ENCODE assay signal across 1 cellular context in the genomic region with DNA sequence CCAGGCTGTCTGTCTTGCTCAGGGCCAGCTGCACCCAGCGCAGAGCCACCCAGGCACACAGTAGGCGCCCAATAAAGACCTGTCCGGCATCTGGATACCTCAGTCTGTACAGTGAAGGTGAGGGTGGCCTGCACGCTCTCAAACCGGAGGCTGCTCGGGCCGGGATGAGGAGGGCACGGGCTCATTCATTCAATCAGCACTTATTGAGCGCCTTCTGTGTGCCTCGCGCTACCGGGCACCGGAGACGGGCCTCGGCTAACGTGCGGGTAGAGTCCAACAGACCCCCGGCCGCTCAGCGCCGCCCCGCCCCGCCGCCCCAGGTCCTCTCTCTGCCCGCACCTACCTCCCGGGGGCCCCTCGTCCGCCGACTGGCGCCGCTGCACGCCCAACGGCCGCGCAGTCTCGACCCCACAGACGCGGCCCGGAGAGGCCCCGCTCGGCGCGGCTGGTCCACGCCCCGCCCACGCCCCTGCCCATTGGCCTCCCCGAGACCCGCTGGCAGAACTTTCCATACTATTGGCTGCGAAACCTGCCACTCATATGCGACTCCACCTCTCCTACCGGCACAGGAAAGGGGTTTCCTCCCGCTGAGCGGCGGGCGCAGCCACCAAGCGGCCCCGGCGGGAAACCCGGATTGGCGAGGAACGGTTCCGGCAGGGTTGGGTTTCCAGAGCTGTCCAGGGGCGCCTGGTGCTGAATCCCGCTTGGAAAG.
TF ChIP-seq lines count a peak whose summit lies in the region.

Gene SLC39A3, minus strand, starts transcription at position 416 of the 712 bp plus-strand sequence. CDS start 2,760 bp downstream, outside the sequence.

TF ChIP-seq in K562, 482 proteins besides CTCF, POLR2A, EP300 and RAD21 (continued from another document and continues in another):
- TF ChIP-seq UBTF (IDR thresholded peaks at IDR 0.05; ENCODE audit: borderline replicate concordance in 1 of 2, low read depth in 2 of 2, low read length in 2 of 2) = peak in 1 of 2 experiments; percentile 59; a peak in 1 of 4 replicates
- no peak for TF ChIP-seq MAFF (IDR thresholded peaks at IDR 0.05; ENCODE audit: low read length)
- no peak for TF ChIP-seq DACH1 (IDR thresholded peaks at IDR 0.05; ENCODE audit: partially characterized antibody)
- TF ChIP-seq ZNF318 (IDR thresholded peaks at IDR 0.05; ENCODE audit: borderline replicate concordance in 1 of 2, low read depth in 1 of 2) = no peak
- no peak for TF ChIP-seq ARID1B (IDR thresholded peaks at IDR 0.05)
- TF ChIP-seq TOE1 (IDR thresholded peaks at IDR 0.05; ENCODE audit: borderline replicate concordance) = peak; percentile 83; the same call in 1 of the 2 replicates
- peak; percentile 83; the same call in 1 of the 2 replicates for TF ChIP-seq TOE1 (CRISPR knock-in tag; IDR thresholded peaks at IDR 0.05; ENCODE audit: borderline replicate concordance, low read depth)
- TF ChIP-seq CHD7 (IDR thresholded peaks at IDR 0.05; ENCODE audit: low read depth, low read length) = no peak
- TF ChIP-seq CCAR2 (IDR thresholded peaks at IDR 0.05; ENCODE audit: low read depth, low read length) = no peak
- TF ChIP-seq, protein P1, sequence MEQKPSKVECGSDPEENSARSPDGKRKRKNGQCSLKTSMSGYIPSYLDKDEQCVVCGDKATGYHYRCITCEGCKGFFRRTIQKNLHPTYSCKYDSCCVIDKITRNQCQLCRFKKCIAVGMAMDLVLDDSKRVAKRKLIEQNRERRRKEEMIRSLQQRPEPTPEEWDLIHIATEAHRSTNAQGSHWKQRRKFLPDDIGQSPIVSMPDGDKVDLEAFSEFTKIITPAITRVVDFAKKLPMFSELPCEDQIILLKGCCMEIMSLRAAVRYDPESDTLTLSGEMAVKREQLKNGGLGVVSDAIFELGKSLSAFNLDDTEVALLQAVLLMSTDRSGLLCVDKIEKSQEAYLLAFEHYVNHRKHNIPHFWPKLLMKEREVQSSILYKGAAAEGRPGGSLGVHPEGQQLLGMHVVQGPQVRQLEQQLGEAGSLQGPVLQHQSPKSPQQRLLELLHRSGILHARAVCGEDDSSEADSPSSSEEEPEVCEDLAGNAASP (IDR thresholded peaks at IDR 0.05) = no peak
- no peak for TF ChIP-seq ZNF140 (CRISPR knock-in tag; IDR thresholded peaks at IDR 0.05)
- no peak for TF ChIP-seq HOXB6 (CRISPR knock-in tag; IDR thresholded peaks at IDR 0.05; ENCODE audit: borderline replicate concordance)
- TF ChIP-seq, protein P2, sequence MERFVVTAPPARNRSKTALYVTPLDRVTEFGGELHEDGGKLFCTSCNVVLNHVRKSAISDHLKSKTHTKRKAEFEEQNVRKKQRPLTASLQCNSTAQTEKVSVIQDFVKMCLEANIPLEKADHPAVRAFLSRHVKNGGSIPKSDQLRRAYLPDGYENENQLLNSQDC (CRISPR knock-in tag; IDR thresholded peaks at IDR 0.05) = no peak
- 0 out of 2 replicates have a peak, but pooled peaks have one; percentile 31 for TF ChIP-seq ZNF79 (CRISPR knock-in tag; IDR thresholded peaks at IDR 0.05; ENCODE audit: low read depth)
- peak; percentile 93 for TF ChIP-seq DIDO1 (tag; IDR thresholded peaks at IDR 0.05; ENCODE audit: low read depth)
- peak; percentile 97 for TF ChIP-seq DMBX1 (CRISPR knock-in tag; IDR thresholded peaks at IDR 0.05; ENCODE audit: borderline replicate concordance)
- no peak for TF ChIP-seq KLF1 (tag; IDR thresholded peaks at IDR 0.05)
- TF ChIP-seq FOXK1 (CRISPR knock-in tag; IDR thresholded peaks at IDR 0.05; ENCODE audit: borderline replicate concordance) = peak; percentile 81; the same call in 1 of the 2 replicates
- no peak for TF ChIP-seq PCBP2 (IDR thresholded peaks at IDR 0.05; ENCODE audit: low read depth, low read length, poor library complexity, severe bottlenecking)
- no peak for TF ChIP-seq MITF (IDR thresholded peaks at IDR 0.05)
- no peak for TF ChIP-seq PCBP1 (IDR thresholded peaks at IDR 0.05; ENCODE audit: low read depth, low read length, poor library complexity, severe bottlenecking)
- no peak for TF ChIP-seq POLR3A (IDR thresholded peaks at IDR 0.05; ENCODE audit: borderline replicate concordance, extremely low read depth, insufficient read depth, insufficient read length)
- no peak for TF ChIP-seq KDM5B (IDR thresholded peaks at IDR 0.05; ENCODE audit: insufficient replicate concordance, low read depth, low read length)
